In genomic region chr18:22465859-22466602, GRCh38 we compare ENCODE assay signal across 1 cellular context.
TF ChIP-seq lines count a peak whose summit lies in the region.

No MANE protein-coding gene starts in this region.

TF ChIP-seq in K562, 482 proteins besides CTCF, POLR2A, EP300 and RAD21 (continued from another document and continues in another):
- no peak for TF ChIP-seq REST (CRISPR knock-in tag; IDR thresholded peaks at IDR 0.05; ENCODE audit: low read depth)
- TF ChIP-seq GTF2A2 (tag; IDR thresholded peaks at IDR 0.05) = no peak
- peak; percentile 70 for TF ChIP-seq ATF4 (CRISPR knock-in tag; IDR thresholded peaks at IDR 0.05)
- TF ChIP-seq CEBPG (CRISPR knock-in tag; IDR thresholded peaks at IDR 0.05) = no peak
- no peak for TF ChIP-seq CEBPG (tag; conservative IDR thresholded peaks at IDR 0.05 in 1 of 2, IDR thresholded peaks at IDR 0.05 in 1 of 2)
- TF ChIP-seq HNRNPLL (IDR thresholded peaks at IDR 0.05; ENCODE audit: low read depth, low read length, poor library complexity, severe bottlenecking) = peak; percentile 17
- no peak for TF ChIP-seq HNRNPH1 (optimal IDR thresholded peaks at IDR 0.05; ENCODE audit: low read depth, low read length)
- no peak for TF ChIP-seq HDAC3 (IDR thresholded peaks at IDR 0.05; ENCODE audit: borderline replicate concordance, partially characterized antibody)
- TF ChIP-seq MBD1 (CRISPR knock-in tag; IDR thresholded peaks at IDR 0.05) = no peak
- TF ChIP-seq TEAD2 (tag; IDR thresholded peaks at IDR 0.05) = peak; percentile 21; the same call in 1 of the 2 replicates
- TF ChIP-seq TCFL5 (CRISPR knock-in tag; conservative IDR thresholded peaks at IDR 0.05) = no peak
- TF ChIP-seq MYC (IDR thresholded peaks at IDR 0.05; ENCODE audit: low read depth, low read length) = 0 out of 2 replicates have a peak, but pooled peaks have one; percentile 44
- TF ChIP-seq MYC (CRISPR knock-in tag; IDR thresholded peaks at IDR 0.05; ENCODE audit: borderline replicate concordance, low read depth) = no peak
- peak in 1 of 2 experiments; percentile 49 for TF ChIP-seq E2F6 (IDR thresholded peaks at IDR 0.05; ENCODE audit: borderline replicate concordance in 1 of 2, extremely low read depth in 1 of 2, insufficient read depth in 1 of 2, insufficient read length in 1 of 2, low read depth in 1 of 2, low read length in 1 of 2, poor library complexity in 1 of 2, severe bottlenecking in 1 of 2)
- TF ChIP-seq MCM2 (IDR thresholded peaks at IDR 0.05; ENCODE audit: low read depth) = no peak
- no peak for TF ChIP-seq CBX1 (IDR thresholded peaks at IDR 0.05; ENCODE audit: low read depth)
- peak; percentile 72 for TF ChIP-seq DMBX1 (CRISPR knock-in tag; IDR thresholded peaks at IDR 0.05; ENCODE audit: borderline replicate concordance)
- TF ChIP-seq ZFP91 (CRISPR knock-in tag; IDR thresholded peaks at IDR 0.05) = no peak
- peak; percentile 35; the same call in 1 of the 2 replicates for TF ChIP-seq ZBTB17 (CRISPR knock-in tag; IDR thresholded peaks at IDR 0.05)
- TF ChIP-seq SMAD2 (IDR thresholded peaks at IDR 0.05; ENCODE audit: low read depth, low read length) = no peak
- TF ChIP-seq ZNF174 (CRISPR knock-in tag; IDR thresholded peaks at IDR 0.05) = no peak
- no peak for TF ChIP-seq FOXM1 (IDR thresholded peaks at IDR 0.05; ENCODE audit: low read depth)
- TF ChIP-seq FOXM1 (CRISPR knock-in tag; IDR thresholded peaks at IDR 0.05; ENCODE audit: low read depth) = no peak
- no peak for TF ChIP-seq TFAM (CRISPR knock-in tag; conservative IDR thresholded peaks at IDR 0.05)
- no peak for TF ChIP-seq RBM14 (IDR thresholded peaks at IDR 0.05; ENCODE audit: borderline replicate concordance, insufficient read depth, low read depth, low read length)
- no peak for TF ChIP-seq TSC22D4 (tag; IDR thresholded peaks at IDR 0.05)
- TF ChIP-seq POLR2H (tag; IDR thresholded peaks at IDR 0.05; ENCODE audit: low read depth) = peak; percentile 55; the same call in 1 of the 2 replicates
- TF ChIP-seq DNMT1 (IDR thresholded peaks at IDR 0.05) = no peak
- no peak for TF ChIP-seq MYNN (IDR thresholded peaks at IDR 0.05)
- no peak for TF ChIP-seq MYNN (CRISPR knock-in tag; IDR thresholded peaks at IDR 0.05)
- 0 out of 2 replicates have a peak, but pooled peaks have one; percentile 66 for TF ChIP-seq ZNF395 (CRISPR knock-in tag; IDR thresholded peaks at IDR 0.05)
- TF ChIP-seq TFE3 (CRISPR knock-in tag; IDR thresholded peaks at IDR 0.05) = peak; percentile 94
- TF ChIP-seq ZNF143 (CRISPR knock-in tag; IDR thresholded peaks at IDR 0.05) = no peak
- TF ChIP-seq ZFP36 (IDR thresholded peaks at IDR 0.05; ENCODE audit: low read depth, low read length, partially characterized antibody) = no peak
- TF ChIP-seq SMARCA5 (IDR thresholded peaks at IDR 0.05) = no peak
- no peak for TF ChIP-seq MTA2 (IDR thresholded peaks at IDR 0.05; ENCODE audit: low read depth)
- TF ChIP-seq ESRRB (CRISPR knock-in tag; IDR thresholded peaks at IDR 0.05; ENCODE audit: borderline replicate concordance) = no peak
- TF ChIP-seq PYGO2 (tag; IDR thresholded peaks at IDR 0.05) = no peak
- TF ChIP-seq SNIP1 (IDR thresholded peaks at IDR 0.05; ENCODE audit: low read depth) = no peak
- TF ChIP-seq SRSF9 (IDR thresholded peaks at IDR 0.05; ENCODE audit: borderline replicate concordance, low read depth, low read length) = no peak
- peak in 1 of 2 experiments; percentile 55; a peak in 1 of 4 replicates for TF ChIP-seq TBL1XR1 (IDR thresholded peaks at IDR 0.05; ENCODE audit: low read length in 2 of 2)
- no peak for TF ChIP-seq ZBTB7A (IDR thresholded peaks at IDR 0.05; ENCODE audit: borderline replicate concordance, control insufficient read depth, low read depth, low read length)
- TF ChIP-seq MLX (CRISPR knock-in tag; conservative IDR thresholded peaks at IDR 0.05) = no peak
